In the genomic region with DNA sequence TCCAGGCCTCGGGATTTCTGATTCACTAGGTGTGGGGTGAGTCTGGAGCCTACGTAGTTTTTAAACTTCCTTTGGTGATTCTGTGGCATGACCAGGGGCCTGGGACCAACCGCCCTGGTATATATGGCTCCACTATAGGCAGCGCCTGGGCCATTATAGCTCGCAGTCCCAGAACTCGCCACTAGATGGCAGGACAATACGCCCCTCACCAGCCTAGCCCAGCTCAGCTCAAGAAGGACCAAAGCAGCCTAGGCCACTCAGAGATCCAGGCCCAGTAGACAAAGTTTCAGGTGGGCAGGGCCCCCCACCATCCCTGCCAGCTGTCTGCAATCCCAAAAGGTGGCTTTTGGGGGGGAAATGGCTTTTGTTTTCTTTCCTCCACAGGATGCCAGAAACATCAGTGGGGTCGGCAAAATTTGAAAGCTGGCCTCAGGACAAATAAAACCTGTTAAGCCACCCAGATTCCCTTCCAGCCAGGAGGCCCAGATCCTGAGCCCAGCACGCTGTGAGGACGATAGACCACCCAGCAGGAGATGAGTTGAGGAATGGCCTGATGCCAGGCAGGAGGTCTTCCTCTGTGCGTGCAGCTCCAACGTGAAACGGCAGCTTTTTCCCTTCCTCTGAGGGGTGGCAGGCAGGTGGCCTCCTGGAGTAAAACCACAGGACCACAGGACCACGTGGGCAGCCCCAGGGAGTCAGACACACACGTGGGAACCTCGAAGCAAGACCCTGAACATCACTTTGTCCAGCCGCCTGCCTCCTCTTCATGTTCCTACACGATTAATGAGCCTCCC, we compare ENCODE assay signal across 1 cellular context.
TF ChIP-seq lines count a peak whose summit lies in the region.

No MANE protein-coding gene starts in this region.

TF ChIP-seq in HepG2, 621 proteins besides CTCF, POLR2A, EP300 and RAD21 (continued from another document and continues in another):
- TF ChIP-seq, protein P1, sequence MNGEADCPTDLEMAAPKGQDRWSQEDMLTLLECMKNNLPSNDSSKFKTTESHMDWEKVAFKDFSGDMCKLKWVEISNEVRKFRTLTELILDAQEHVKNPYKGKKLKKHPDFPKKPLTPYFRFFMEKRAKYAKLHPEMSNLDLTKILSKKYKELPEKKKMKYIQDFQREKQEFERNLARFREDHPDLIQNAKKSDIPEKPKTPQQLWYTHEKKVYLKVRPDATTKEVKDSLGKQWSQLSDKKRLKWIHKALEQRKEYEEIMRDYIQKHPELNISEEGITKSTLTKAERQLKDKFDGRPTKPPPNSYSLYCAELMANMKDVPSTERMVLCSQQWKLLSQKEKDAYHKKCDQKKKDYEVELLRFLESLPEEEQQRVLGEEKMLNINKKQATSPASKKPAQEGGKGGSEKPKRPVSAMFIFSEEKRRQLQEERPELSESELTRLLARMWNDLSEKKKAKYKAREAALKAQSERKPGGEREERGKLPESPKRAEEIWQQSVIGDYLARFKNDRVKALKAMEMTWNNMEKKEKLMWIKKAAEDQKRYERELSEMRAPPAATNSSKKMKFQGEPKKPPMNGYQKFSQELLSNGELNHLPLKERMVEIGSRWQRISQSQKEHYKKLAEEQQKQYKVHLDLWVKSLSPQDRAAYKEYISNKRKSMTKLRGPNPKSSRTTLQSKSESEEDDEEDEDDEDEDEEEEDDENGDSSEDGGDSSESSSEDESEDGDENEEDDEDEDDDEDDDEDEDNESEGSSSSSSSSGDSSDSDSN (CRISPR knock-in tag; IDR thresholded peaks at IDR 0.05), result peak; percentile 26; the same call in 1 of the 2 replicates
- TF ChIP-seq FOSL2 (CRISPR knock-in tag; IDR thresholded peaks at IDR 0.05), result peak; percentile 45
- TF ChIP-seq, protein P2, sequence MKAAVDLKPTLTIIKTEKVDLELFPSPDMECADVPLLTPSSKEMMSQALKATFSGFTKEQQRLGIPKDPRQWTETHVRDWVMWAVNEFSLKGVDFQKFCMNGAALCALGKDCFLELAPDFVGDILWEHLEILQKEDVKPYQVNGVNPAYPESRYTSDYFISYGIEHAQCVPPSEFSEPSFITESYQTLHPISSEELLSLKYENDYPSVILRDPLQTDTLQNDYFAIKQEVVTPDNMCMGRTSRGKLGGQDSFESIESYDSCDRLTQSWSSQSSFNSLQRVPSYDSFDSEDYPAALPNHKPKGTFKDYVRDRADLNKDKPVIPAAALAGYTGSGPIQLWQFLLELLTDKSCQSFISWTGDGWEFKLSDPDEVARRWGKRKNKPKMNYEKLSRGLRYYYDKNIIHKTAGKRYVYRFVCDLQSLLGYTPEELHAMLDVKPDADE (CRISPR knock-in tag; IDR thresholded peaks at IDR 0.05), result no peak
- TF ChIP-seq SNAI1 (CRISPR knock-in tag; IDR thresholded peaks at IDR 0.05; ENCODE audit: borderline replicate concordance), result no peak
- TF ChIP-seq, protein P3, sequence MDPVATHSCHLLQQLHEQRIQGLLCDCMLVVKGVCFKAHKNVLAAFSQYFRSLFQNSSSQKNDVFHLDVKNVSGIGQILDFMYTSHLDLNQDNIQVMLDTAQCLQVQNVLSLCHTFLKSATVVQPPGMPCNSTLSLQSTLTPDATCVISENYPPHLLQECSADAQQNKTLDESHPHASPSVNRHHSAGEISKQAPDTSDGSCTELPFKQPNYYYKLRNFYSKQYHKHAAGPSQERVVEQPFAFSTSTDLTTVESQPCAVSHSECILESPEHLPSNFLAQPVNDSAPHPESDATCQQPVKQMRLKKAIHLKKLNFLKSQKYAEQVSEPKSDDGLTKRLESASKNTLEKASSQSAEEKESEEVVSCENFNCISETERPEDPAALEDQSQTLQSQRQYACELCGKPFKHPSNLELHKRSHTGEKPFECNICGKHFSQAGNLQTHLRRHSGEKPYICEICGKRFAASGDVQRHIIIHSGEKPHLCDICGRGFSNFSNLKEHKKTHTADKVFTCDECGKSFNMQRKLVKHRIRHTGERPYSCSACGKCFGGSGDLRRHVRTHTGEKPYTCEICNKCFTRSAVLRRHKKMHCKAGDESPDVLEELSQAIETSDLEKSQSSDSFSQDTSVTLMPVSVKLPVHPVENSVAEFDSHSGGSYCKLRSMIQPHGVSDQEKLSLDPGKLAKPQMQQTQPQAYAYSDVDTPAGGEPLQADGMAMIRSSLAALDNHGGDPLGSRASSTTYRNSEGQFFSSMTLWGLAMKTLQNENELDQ (CRISPR knock-in tag; IDR thresholded peaks at IDR 0.05; ENCODE audit: borderline replicate concordance), result no peak
- TF ChIP-seq SMARCC2 (IDR thresholded peaks at IDR 0.05), result no peak
- TF ChIP-seq, protein P4, sequence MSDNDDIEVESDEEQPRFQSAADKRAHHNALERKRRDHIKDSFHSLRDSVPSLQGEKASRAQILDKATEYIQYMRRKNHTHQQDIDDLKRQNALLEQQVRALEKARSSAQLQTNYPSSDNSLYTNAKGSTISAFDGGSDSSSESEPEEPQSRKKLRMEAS (IDR thresholded peaks at IDR 0.05), result no peak
- TF ChIP-seq ZNF724P (CRISPR knock-in tag; IDR thresholded peaks at IDR 0.05; ENCODE audit: borderline replicate concordance), result no peak
- peak; percentile 41; the same call in 1 of the 2 replicates for TF ChIP-seq KDM2A (CRISPR knock-in tag; IDR thresholded peaks at IDR 0.05; ENCODE audit: borderline replicate concordance, low read depth)
- TF ChIP-seq, protein P5, sequence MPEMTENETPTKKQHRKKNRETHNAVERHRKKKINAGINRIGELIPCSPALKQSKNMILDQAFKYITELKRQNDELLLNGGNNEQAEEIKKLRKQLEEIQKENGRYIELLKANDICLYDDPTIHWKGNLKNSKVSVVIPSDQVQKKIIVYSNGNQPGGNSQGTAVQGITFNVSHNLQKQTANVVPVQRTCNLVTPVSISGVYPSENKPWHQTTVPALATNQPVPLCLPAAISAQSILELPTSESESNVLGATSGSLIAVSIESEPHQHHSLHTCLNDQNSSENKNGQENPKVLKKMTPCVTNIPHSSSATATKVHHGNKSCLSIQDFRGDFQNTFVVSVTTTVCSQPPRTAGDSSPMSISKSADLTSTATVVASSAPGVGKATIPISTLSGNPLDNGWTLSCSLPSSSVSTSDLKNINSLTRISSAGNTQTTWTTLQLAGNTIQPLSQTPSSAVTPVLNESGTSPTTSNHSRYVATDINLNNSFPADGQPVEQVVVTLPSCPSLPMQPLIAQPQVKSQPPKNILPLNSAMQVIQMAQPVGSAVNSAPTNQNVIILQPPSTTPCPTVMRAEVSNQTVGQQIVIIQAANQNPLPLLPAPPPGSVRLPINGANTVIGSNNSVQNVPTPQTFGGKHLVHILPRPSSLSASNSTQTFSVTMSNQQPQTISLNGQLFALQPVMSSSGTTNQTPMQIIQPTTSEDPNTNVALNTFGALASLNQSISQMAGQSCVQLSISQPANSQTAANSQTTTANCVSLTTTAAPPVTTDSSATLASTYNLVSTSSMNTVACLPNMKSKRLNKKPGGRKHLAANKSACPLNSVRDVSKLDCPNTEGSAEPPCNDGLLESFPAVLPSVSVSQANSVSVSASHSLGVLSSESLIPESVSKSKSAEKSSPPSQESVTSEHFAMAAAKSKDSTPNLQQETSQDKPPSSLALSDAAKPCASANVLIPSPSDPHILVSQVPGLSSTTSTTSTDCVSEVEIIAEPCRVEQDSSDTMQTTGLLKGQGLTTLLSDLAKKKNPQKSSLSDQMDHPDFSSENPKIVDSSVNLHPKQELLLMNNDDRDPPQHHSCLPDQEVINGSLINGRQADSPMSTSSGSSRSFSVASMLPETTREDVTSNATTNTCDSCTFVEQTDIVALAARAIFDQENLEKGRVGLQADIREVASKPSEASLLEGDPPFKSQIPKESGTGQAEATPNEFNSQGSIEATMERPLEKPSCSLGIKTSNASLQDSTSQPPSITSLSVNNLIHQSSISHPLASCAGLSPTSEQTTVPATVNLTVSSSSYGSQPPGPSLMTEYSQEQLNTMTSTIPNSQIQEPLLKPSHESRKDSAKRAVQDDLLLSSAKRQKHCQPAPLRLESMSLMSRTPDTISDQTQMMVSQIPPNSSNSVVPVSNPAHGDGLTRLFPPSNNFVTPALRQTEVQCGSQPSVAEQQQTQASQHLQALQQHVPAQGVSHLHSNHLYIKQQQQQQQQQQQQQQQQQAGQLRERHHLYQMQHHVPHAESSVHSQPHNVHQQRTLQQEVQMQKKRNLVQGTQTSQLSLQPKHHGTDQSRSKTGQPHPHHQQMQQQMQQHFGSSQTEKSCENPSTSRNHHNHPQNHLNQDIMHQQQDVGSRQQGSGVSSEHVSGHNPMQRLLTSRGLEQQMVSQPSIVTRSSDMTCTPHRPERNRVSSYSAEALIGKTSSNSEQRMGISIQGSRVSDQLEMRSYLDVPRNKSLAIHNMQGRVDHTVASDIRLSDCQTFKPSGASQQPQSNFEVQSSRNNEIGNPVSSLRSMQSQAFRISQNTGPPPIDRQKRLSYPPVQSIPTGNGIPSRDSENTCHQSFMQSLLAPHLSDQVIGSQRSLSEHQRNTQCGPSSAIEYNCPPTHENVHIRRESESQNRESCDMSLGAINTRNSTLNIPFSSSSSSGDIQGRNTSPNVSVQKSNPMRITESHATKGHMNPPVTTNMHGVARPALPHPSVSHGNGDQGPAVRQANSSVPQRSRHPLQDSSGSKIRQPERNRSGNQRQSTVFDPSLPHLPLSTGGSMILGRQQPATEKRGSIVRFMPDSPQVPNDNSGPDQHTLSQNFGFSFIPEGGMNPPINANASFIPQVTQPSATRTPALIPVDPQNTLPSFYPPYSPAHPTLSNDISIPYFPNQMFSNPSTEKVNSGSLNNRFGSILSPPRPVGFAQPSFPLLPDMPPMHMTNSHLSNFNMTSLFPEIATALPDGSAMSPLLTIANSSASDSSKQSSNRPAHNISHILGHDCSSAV (CRISPR knock-in tag; IDR thresholded peaks at IDR 0.05; ENCODE audit: borderline replicate concordance), result no peak
- TF ChIP-seq, protein P6, sequence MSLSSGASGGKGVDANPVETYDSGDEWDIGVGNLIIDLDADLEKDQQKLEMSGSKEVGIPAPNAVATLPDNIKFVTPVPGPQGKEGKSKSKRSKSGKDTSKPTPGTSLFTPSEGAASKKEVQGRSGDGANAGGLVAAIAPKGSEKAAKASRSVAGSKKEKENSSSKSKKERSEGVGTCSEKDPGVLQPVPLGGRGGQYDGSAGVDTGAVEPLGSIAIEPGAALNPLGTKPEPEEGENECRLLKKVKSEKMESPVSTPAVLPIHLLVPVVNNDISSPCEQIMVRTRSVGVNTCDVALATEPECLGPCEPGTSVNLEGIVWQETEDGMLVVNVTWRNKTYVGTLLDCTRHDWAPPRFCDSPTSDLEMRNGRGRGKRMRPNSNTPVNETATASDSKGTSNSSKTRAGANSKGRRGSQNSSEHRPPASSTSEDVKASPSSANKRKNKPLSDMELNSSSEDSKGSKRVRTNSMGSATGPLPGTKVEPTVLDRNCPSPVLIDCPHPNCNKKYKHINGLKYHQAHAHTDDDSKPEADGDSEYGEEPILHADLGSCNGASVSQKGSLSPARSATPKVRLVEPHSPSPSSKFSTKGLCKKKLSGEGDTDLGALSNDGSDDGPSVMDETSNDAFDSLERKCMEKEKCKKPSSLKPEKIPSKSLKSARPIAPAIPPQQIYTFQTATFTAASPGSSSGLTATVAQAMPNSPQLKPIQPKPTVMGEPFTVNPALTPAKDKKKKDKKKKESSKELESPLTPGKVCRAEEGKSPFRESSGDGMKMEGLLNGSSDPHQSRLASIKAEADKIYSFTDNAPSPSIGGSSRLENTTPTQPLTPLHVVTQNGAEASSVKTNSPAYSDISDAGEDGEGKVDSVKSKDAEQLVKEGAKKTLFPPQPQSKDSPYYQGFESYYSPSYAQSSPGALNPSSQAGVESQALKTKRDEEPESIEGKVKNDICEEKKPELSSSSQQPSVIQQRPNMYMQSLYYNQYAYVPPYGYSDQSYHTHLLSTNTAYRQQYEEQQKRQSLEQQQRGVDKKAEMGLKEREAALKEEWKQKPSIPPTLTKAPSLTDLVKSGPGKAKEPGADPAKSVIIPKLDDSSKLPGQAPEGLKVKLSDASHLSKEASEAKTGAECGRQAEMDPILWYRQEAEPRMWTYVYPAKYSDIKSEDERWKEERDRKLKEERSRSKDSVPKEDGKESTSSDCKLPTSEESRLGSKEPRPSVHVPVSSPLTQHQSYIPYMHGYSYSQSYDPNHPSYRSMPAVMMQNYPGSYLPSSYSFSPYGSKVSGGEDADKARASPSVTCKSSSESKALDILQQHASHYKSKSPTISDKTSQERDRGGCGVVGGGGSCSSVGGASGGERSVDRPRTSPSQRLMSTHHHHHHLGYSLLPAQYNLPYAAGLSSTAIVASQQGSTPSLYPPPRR (CRISPR knock-in tag; IDR thresholded peaks at IDR 0.05; ENCODE audit: borderline replicate concordance), result no peak
- TF ChIP-seq ZFP36L1 (CRISPR knock-in tag; IDR thresholded peaks at IDR 0.05), result no peak
- no peak for TF ChIP-seq BHLHE40 (IDR thresholded peaks at IDR 0.05; ENCODE audit: low read length)
- TF ChIP-seq MAFG (CRISPR knock-in tag; IDR thresholded peaks at IDR 0.05), result no peak
- no peak for TF ChIP-seq ARNT2 (CRISPR knock-in tag; IDR thresholded peaks at IDR 0.05; ENCODE audit: low read depth)
- TF ChIP-seq TGIF2 (CRISPR knock-in tag; IDR thresholded peaks at IDR 0.05), result no peak
- no peak for TF ChIP-seq ZNF382 (CRISPR knock-in tag; IDR thresholded peaks at IDR 0.05; ENCODE audit: borderline replicate concordance)
- TF ChIP-seq TBL1XR1 (IDR thresholded peaks at IDR 0.05; ENCODE audit: borderline replicate concordance, low read length, partially characterized antibody), result no peak
- no peak for TF ChIP-seq ZNF44 (CRISPR knock-in tag; IDR thresholded peaks at IDR 0.05)
- no peak for TF ChIP-seq CC2D1A (CRISPR knock-in tag; IDR thresholded peaks at IDR 0.05)
- TF ChIP-seq ZNF264 (CRISPR knock-in tag; IDR thresholded peaks at IDR 0.05), result no peak
- TF ChIP-seq RFX1 (IDR thresholded peaks at IDR 0.05), result no peak
- TF ChIP-seq, protein P7, sequence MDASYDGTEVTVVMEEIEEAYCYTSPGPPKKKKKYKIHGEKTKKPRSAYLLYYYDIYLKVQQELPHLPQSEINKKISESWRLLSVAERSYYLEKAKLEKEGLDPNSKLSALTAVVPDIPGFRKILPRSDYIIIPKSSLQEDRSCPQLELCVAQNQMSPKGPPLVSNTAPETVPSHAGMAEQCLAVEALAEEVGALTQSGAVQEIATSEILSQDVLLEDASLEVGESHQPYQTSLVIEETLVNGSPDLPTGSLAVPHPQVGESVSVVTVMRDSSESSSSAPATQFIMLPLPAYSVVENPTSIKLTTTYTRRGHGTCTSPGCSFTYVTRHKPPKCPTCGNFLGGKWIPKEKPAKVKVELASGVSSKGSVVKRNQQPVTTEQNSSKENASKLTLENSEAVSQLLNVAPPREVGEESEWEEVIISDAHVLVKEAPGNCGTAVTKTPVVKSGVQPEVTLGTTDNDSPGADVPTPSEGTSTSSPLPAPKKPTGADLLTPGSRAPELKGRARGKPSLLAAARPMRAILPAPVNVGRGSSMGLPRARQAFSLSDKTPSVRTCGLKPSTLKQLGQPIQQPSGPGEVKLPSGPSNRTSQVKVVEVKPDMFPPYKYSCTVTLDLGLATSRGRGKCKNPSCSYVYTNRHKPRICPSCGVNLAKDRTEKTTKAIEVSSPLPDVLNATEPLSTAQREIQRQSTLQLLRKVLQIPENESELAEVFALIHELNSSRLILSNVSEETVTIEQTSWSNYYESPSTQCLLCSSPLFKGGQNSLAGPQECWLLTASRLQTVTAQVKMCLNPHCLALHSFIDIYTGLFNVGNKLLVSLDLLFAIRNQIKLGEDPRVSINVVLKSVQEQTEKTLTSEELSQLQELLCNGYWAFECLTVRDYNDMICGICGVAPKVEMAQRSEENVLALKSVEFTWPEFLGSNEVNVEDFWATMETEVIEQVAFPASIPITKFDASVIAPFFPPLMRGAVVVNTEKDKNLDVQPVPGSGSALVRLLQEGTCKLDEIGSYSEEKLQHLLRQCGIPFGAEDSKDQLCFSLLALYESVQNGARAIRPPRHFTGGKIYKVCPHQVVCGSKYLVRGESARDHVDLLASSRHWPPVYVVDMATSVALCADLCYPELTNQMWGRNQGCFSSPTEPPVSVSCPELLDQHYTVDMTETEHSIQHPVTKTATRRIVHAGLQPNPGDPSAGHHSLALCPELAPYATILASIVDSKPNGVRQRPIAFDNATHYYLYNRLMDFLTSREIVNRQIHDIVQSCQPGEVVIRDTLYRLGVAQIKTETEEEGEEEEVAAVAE (CRISPR knock-in tag; IDR thresholded peaks at IDR 0.05; ENCODE audit: borderline replicate concordance), result no peak
- no peak for TF ChIP-seq ZNF761 (CRISPR knock-in tag; conservative IDR thresholded peaks at IDR 0.05)
